Comparison of ENCODE assay signal across 1 cellular context in genomic region chr2:217838409-217838831, GRCh38.
TF ChIP-seq lines count a peak whose summit lies in the region.

No MANE protein-coding gene starts in this region.

TF ChIP-seq in HepG2, 621 proteins besides CTCF, POLR2A, EP300 and RAD21 (continued from another document):
- TF ChIP-seq PRDM10 (CRISPR knock-in tag; IDR thresholded peaks at IDR 0.05; ENCODE audit: low read depth) (no peak), THAP7 (CRISPR knock-in tag; IDR thresholded peaks at IDR 0.05) (no peak)
